9 cellular contexts compared by ENCODE assay signal in the genomic region with DNA sequence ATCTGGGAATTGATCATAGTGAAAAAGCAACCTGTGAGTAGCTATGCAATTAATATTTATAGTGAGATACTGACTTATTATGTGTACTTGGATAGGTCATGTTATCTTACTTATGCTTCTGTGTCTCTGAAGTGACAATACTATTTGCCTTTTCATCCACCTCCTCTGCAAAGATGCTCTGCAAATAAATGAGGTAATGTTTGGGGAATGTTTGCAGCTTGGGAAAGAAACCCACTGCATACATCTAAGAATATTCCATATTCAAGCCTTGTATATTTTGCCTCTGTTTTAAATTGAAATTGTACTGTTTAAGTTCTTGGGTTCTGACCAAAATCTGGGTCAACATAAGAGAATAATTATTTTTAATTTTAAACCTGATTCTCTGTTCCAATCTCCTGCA.
A peak's percentile ranks its signal among the peaks of the same experiment; 100 is the strongest.
DNase-seq lines count a peak whose midpoint lies in the region; ATAC-seq and TF ChIP-seq lines count a peak whose summit lies in the region.
"Had no signal": no experiment of that assay in that cellular context is flagged by ENCODE, and none has a peak within 500 bp of the region (broad histone marks: within the 10 kb centered on the region; RNA-seq: fewer than 3 reads in every experiment).

No MANE protein-coding gene starts in this region.

- intact Hi-C loops in esophagus muscularis mucosa (cut with DNase I) (loop anchor here (5.0 to 10.0 kb wide), 3 partner anchors 100 to 295 kb away; no protein-coding TSS in a partner anchor), gastrocnemius medialis (cut with DNase I; ENCODE audit: low total_unique reads) (loop anchor here (1.0 to 5.0 kb wide), 5 partner anchors 90 to 295 kb away; no protein-coding TSS in a partner anchor), mucosa of descending colon (cut with DNase I, micrococcal nuclease) (no loop called here)

- H3K9me3 ChIP-seq in esophagus muscularis mucosa (no peaks in the 10 kb centered on the region), gastrocnemius medialis (no peaks in the 10 kb centered on the region), mucosa of descending colon (no peaks in the 10 kb centered on the region)

- TF ChIP-seq POLR2A in esophagus muscularis mucosa (IDR thresholded peaks at IDR 0.05; ENCODE audit: low read depth) (no peak), gastrocnemius medialis (IDR thresholded peaks at IDR 0.05) (no peak)

- TF ChIP-seq CTCF in esophagus muscularis mucosa (IDR thresholded peaks at IDR 0.05) (no peak), gastrocnemius medialis (IDR thresholded peaks at IDR 0.05 in 4 of 5, conservative IDR thresholded peaks at IDR 0.05 in 1 of 5) (no peak), mucosa of descending colon (IDR thresholded peaks at IDR 0.05) (no peak)

- ATAC-seq in gastrocnemius medialis (no peak), mucosa of descending colon (no peak)
- ATAC-seq: Panc1 had no signal

- DNase-seq in H7 (peak; percentile 24), NCI-H510A treated with DMSO at 0.1 percent for 48 hours (lab: John Stamatoyannopoulos, UW) (peak; percentile 95), esophagus muscularis mucosa (ENCODE audit: extremely low spot score) (no peak), gastrocnemius medialis (no peak), hypothalamus (lab: John Stamatoyannopoulos, UW) (no peak), cortex of kidney (lab: John Stamatoyannopoulos, UW) (no peak), HUDEP-2 (lab: John Stamatoyannopoulos, UW; ENCODE audit: unreplicated experiment in 76 of 76) (no peak), mucosa of descending colon (no peak)

- in situ Hi-C loops in gastrocnemius medialis (cut with MboI; ENCODE audit: low sequenced_read_pairs in 4 of 4) = loop anchor here in 1 of 4 donors (25.0 kb wide), 1 partner anchor 295 kb away; no protein-coding TSS in a partner anchor

- TF ChIP-seq EP300 in esophagus muscularis mucosa (IDR thresholded peaks at IDR 0.05) = no peak

- H3K4me1 ChIP-seq in esophagus muscularis mucosa (peaks cover 6 to 20% (median 17%) of the 10 kb centered on the region in 4 donors), gastrocnemius medialis (peaks cover 19 to 20% of the 10 kb centered on the region in 2 donors), mucosa of descending colon (ENCODE audit: low read depth) (no peaks in the 10 kb centered on the region)

- H3K27me3 ChIP-seq in H7 (ENCODE audit: control insufficient read depth, insufficient read depth, low read length) = no peaks in the 10 kb centered on the region
- H3K27me3 ChIP-seq in esophagus muscularis mucosa = peaks cover 0 to 3% (median 0%) of the 10 kb centered on the region in 4 donors
- no peaks in the 10 kb centered on the region for H3K27me3 ChIP-seq in gastrocnemius medialis

- H3K36me3 ChIP-seq in H7 (replicated peaks; ENCODE audit: control insufficient read depth, insufficient read depth, low read length) (no peaks in the 10 kb centered on the region), esophagus muscularis mucosa (no peaks in the 10 kb centered on the region), gastrocnemius medialis (no peaks in the 10 kb centered on the region), mucosa of descending colon (ENCODE audit: low read depth) (no peaks in the 10 kb centered on the region)

- H3K27ac ChIP-seq in esophagus muscularis mucosa (replicated peaks in 1 of 4) = peak overlapping the region; percentile 85 to 89 (median 86)
- peak overlapping the region; percentile 82 to 94 (median 92) for H3K27ac ChIP-seq in gastrocnemius medialis

- H3K4me3 ChIP-seq in H7 (ENCODE audit: insufficient read depth, low read depth, low read length) (peak overlapping the region; percentile 72), esophagus muscularis mucosa (peak overlapping the region; percentile 63 to 80 (median 72)), gastrocnemius medialis (peak overlapping the region; percentile 69 to 79 (median 72)), mucosa of descending colon (no peak overlapping the region)

Comparison
In these comparisons a context has a peak if more than half of its experiments do, and no peak if none do; other contexts are left out.
1. DNase-seq: peak in H7 (single experiment) and NCI-H510A treated with DMSO at 0.1 percent for 48 hours (single experiment); none in esophagus muscularis mucosa (single experiment), gastrocnemius medialis (0 of 2), hypothalamus (0 of 51), cortex of kidney (single experiment), HUDEP-2 (0 of 76) and mucosa of descending colon (0 of 3).
2. intact Hi-C loops: an anchor here in esophagus muscularis mucosa (5.0 to 10.0 kb wide) and gastrocnemius medialis (1.0 to 5.0 kb wide); none called in mucosa of descending colon.